ENCODE assay signal across 1 cellular context in genomic region chr2:64654063-64654811, GRCh38.
TF ChIP-seq lines count a peak whose summit lies in the region.

No MANE protein-coding gene starts in this region.

TF ChIP-seq in HepG2, 621 proteins besides CTCF, POLR2A, EP300 and RAD21 (continued from another document and continues in another):
- TF ChIP-seq ZBTB46 (CRISPR knock-in tag; IDR thresholded peaks at IDR 0.05; ENCODE audit: borderline replicate concordance) (peak; percentile 56; the same call in 1 of the 2 replicates), ZNF264 (CRISPR knock-in tag; IDR thresholded peaks at IDR 0.05) (no peak), SATB2 (CRISPR knock-in tag; IDR thresholded peaks at IDR 0.05) (0 out of 2 replicates have a peak, but pooled peaks have one; percentile 18), HHEX (CRISPR knock-in tag; IDR thresholded peaks at IDR 0.05) (no peak), DNMT1 (CRISPR knock-in tag; IDR thresholded peaks at IDR 0.05) (peak; percentile 92; the same call in 1 of the 2 replicates), FOSL2 (CRISPR knock-in tag; IDR thresholded peaks at IDR 0.05) (peak; percentile 68), ZSCAN21 (CRISPR knock-in tag; IDR thresholded peaks at IDR 0.05; ENCODE audit: borderline replicate concordance) (0 out of 2 replicates have a peak, but pooled peaks have one; percentile 34), TCF7L2 (IDR thresholded peaks at IDR 0.05; ENCODE audit: low read depth, low read length) (no peak), ZZZ3 (CRISPR knock-in tag; IDR thresholded peaks at IDR 0.05; ENCODE audit: borderline replicate concordance) (no peak), HMG20A (CRISPR knock-in tag; IDR thresholded peaks at IDR 0.05; ENCODE audit: borderline replicate concordance) (peak; percentile 16; the same call in 1 of the 2 replicates), PHF8 (CRISPR knock-in tag; IDR thresholded peaks at IDR 0.05) (no peak; the same call in 1 of the 2 replicates), PHF5A (CRISPR knock-in tag; IDR thresholded peaks at IDR 0.05; ENCODE audit: low read depth, unreplicated experiment) (peak; percentile 45), ZBTB39 (CRISPR knock-in tag; IDR thresholded peaks at IDR 0.05) (peak; percentile 36; the same call in 1 of the 2 replicates), SMAD3 (CRISPR knock-in tag; IDR thresholded peaks at IDR 0.05) (peak; percentile 15; the same call in 1 of the 2 replicates), TARDBP (CRISPR knock-in tag; IDR thresholded peaks at IDR 0.05) (no peak), CEBPB (IDR thresholded peaks at IDR 0.05; ENCODE audit: borderline replicate concordance, low read depth, low read length) (peak; percentile 38; the same call in 1 of the 2 replicates), HNRNPH1 (optimal IDR thresholded peaks at IDR 0.05; ENCODE audit: low read depth, low read length) (no peak), IRF1 (CRISPR knock-in tag; IDR thresholded peaks at IDR 0.05; ENCODE audit: low read depth) (no peak; the same call in 1 of the 2 replicates), ZBTB1 (CRISPR knock-in tag; IDR thresholded peaks at IDR 0.05; ENCODE audit: borderline replicate concordance) (no peak), FOXP4 (CRISPR knock-in tag; IDR thresholded peaks at IDR 0.05) (no peak), NRL (CRISPR knock-in tag; IDR thresholded peaks at IDR 0.05; ENCODE audit: borderline replicate concordance) (peak; percentile 58; the same call in 1 of the 2 replicates), ZBTB33 (CRISPR knock-in tag; IDR thresholded peaks at IDR 0.05) (no peak), ZNF773 (CRISPR knock-in tag; IDR thresholded peaks at IDR 0.05; ENCODE audit: borderline replicate concordance) (0 out of 2 replicates have a peak, but pooled peaks have one; percentile 68), HOXA3 (CRISPR knock-in tag; IDR thresholded peaks at IDR 0.05) (peak; percentile 36), ZNF672 (CRISPR knock-in tag; IDR thresholded peaks at IDR 0.05) (no peak), BCL6 (CRISPR knock-in tag; IDR thresholded peaks at IDR 0.05) (peak; percentile 55), ZNF619 (CRISPR knock-in tag; IDR thresholded peaks at IDR 0.05) (no peak), ZNF253 (CRISPR knock-in tag; IDR thresholded peaks at IDR 0.05; ENCODE audit: borderline replicate concordance) (no peak), ZNF251 (CRISPR knock-in tag; IDR thresholded peaks at IDR 0.05) (no peak), PHF20 (CRISPR knock-in tag; IDR thresholded peaks at IDR 0.05) (no peak), SYNCRIP (IDR thresholded peaks at IDR 0.05; ENCODE audit: insufficient read depth, low read depth, low read length) (no peak), ZNF646 (CRISPR knock-in tag; IDR thresholded peaks at IDR 0.05) (no peak), ATF1 (CRISPR knock-in tag; IDR thresholded peaks at IDR 0.05) (no peak), ZNF598 (CRISPR knock-in tag; IDR thresholded peaks at IDR 0.05; ENCODE audit: borderline replicate concordance) (peak; percentile 89), ZNF770 (CRISPR knock-in tag; IDR thresholded peaks at IDR 0.05) (peak; percentile 58)
